ENCODE assay signal across 1 cellular context in the genomic region with DNA sequence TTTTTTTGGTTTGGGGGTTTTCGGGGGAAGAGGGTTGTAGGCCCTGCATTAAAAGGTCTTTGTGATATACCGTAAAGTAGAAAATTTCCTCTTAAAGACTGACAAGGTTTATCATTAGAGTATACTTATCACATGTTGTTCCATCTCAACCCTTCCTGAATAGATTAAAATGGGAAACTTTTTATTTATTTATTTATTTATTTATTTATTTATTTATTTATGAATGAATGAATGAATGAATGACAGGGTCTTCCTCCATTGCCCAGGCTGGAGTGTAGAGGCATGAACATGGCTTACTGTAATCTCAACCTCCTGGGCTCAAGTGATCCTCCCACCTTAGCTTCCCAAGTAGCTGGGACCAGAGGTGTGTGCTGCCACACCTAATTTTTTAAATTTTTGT.
TF ChIP-seq lines count a peak whose summit lies in the region.

No MANE protein-coding gene starts in this region.

TF ChIP-seq in K562, 482 proteins besides CTCF, POLR2A, EP300 and RAD21:
- peak; percentile 45; the same call in 1 of the 2 replicates for TF ChIP-seq ZNF24 (IDR thresholded peaks at IDR 0.05)
- TF ChIP-seq ZNF830 (CRISPR knock-in tag; IDR thresholded peaks at IDR 0.05): no peak
